In genomic region chr1:47894718-47895393, GRCh38 we compare ENCODE assay signal across 1 cellular context.
TF ChIP-seq lines count a peak whose summit lies in the region.

No MANE protein-coding gene starts in this region.

TF ChIP-seq in A549, 52 proteins besides CTCF, POLR2A, EP300 and RAD21 (continued from another document):
- no peak for TF ChIP-seq FOSL2 (IDR thresholded peaks at IDR 0.05)
- TF ChIP-seq FOSL2 (CRISPR knock-in tag; IDR thresholded peaks at IDR 0.05): no peak
- no peak for TF ChIP-seq REST (IDR thresholded peaks at IDR 0.05)
TF ChIP-seq in A549: peak in this region for 0.
